ENCODE assay signal across 8 cellular contexts in genomic region chr5:55923177-55923872, GRCh38.
A peak's percentile ranks its signal among the peaks of the same experiment; 100 is the strongest.
DNase-seq lines count a peak whose midpoint lies in the region; TF ChIP-seq lines count a peak whose summit lies in the region.

No MANE protein-coding gene starts in this region.

- H2AK5ac ChIP-seq in H9 (ENCODE audit: insufficient read length, low read length): no peak overlapping the region

- H3K79me2 ChIP-seq in H9 (ENCODE audit: insufficient read depth, low read length): no peaks in the 10 kb centered on the region

- H3K14ac ChIP-seq in H9 (ENCODE audit: insufficient read depth, low read length): no peak overlapping the region

- H3K27ac Mint-ChIP-seq in H9: no peak overlapping the region; a peak in 1 of 7 replicates
- peak overlapping the region; percentile 85 for H3K27ac Mint-ChIP-seq in activated T-helper 2 cell treated with anti-CD3 and anti-CD28 coated beads, Interferon-gamma antibody, Interleukin-2, Interleukin-4, amounts not matched to agents 10 μg/mL and 5 μg/mL and 100 μg/mL, durations not matched to agents 14 hours and 24 hours and 36 hours

- H2BK120ac ChIP-seq in H9 (ENCODE audit: low read depth, low read length, poor library complexity, severe bottlenecking): no peak overlapping the region

- no peak overlapping the region for H2BK5ac ChIP-seq in H9 (ENCODE audit: insufficient read length, low read length)

- no peak overlapping the region for H3K4me3 ChIP-seq in BE2C (ENCODE audit: low read depth, low read length)

- WGBS in H9 (ENCODE audit: extremely low coverage, insufficient read length, low lambda C conversion rate): no CpG with 5 or more reads among the region's 18 CpGs

- H3K9ac ChIP-seq in H9 (ENCODE audit: extremely low read depth, insufficient read length, low read length): no peak overlapping the region

- intact Hi-C loops in activated T-helper 2 cell treated with anti-CD3 and anti-CD28 coated beads, Interferon-gamma antibody, Interleukin-2, Interleukin-4, amounts not matched to agents 10 μg/mL and 5 μg/mL and 100 μg/mL, durations not matched to agents 14 hours and 24 hours and 36 hours (cut with micrococcal nuclease): no loop called here

- H3K9me3 ChIP-seq in H9 (ENCODE audit: control insufficient read depth, low read depth, low read length) (no peaks in the 10 kb centered on the region), BE2C (no peaks in the 10 kb centered on the region)

- peaks cover 11 to 13% of the 10 kb centered on the region in 2 experiments; a peak in 3 of 4 replicates for H3K4me1 Mint-ChIP-seq in H9
- peaks cover 33% of the 10 kb centered on the region for H3K4me1 Mint-ChIP-seq in activated T-helper 2 cell treated with anti-CD3 and anti-CD28 coated beads, Interferon-gamma antibody, Interleukin-2, Interleukin-4, amounts not matched to agents 10 μg/mL and 5 μg/mL and 100 μg/mL, durations not matched to agents 14 hours and 24 hours and 36 hours (ENCODE audit: low read depth)

- no peak overlapping the region for H3K23ac ChIP-seq in H9 (ENCODE audit: insufficient read length, low read depth, low read length)

- H4K8ac ChIP-seq in H9 (replicated peaks; ENCODE audit: insufficient read length, low read depth, low read length): no peak overlapping the region

- no peak overlapping the region for H2BK20ac ChIP-seq in H9 (ENCODE audit: low read depth, low read length, poor library complexity, severe bottlenecking)

- no peak overlapping the region for H3K4me2 ChIP-seq in H9 (ENCODE audit: insufficient read depth, insufficient read length, low read length)

- H3K27me3 ChIP-seq in H9 (ENCODE audit: insufficient read depth, low read length) (no peaks in the 10 kb centered on the region), BE2C (no peaks in the 10 kb centered on the region)

- TF ChIP-seq CTCF in H9 (conservative IDR thresholded peaks at IDR 0.05): no peak
- no peak for TF ChIP-seq CTCF in BE2C (IDR thresholded peaks at IDR 0.05; ENCODE audit: low read depth, low read length)

- H3K36me3 Mint-ChIP-seq in H9 (ENCODE audit: insufficient read depth in 1 of 3, low read depth in 3 of 3): no peaks in the 10 kb centered on the region
- H3K36me3 Mint-ChIP-seq in activated T-helper 2 cell treated with anti-CD3 and anti-CD28 coated beads, Interferon-gamma antibody, Interleukin-2, Interleukin-4, amounts not matched to agents 10 μg/mL and 5 μg/mL and 100 μg/mL, durations not matched to agents 14 hours and 24 hours and 36 hours (ENCODE audit: low read depth): no peaks in the 10 kb centered on the region

- no peaks in the 10 kb centered on the region for H3K27me3 Mint-ChIP-seq in H9 (ENCODE audit: low read depth)
- no peaks in the 10 kb centered on the region for H3K27me3 Mint-ChIP-seq in activated T-helper 2 cell treated with anti-CD3 and anti-CD28 coated beads, Interferon-gamma antibody, Interleukin-2, Interleukin-4, amounts not matched to agents 10 μg/mL and 5 μg/mL and 100 μg/mL, durations not matched to agents 14 hours and 24 hours and 36 hours (ENCODE audit: low read depth)

- H2BK12ac ChIP-seq in H9 (ENCODE audit: insufficient read length, low read depth, low read length): no peak overlapping the region

- H3K4me1 ChIP-seq in H9 (ENCODE audit: insufficient read depth, low read length): no peaks in the 10 kb centered on the region
- no peaks in the 10 kb centered on the region for H3K4me1 ChIP-seq in BE2C

- DNase-seq in Ammon's horn (ENCODE audit: low spot score) (peak; percentile 28), H9 (peak; percentile 65), medulla oblongata (ENCODE audit: extremely low spot score) (peak; percentile 60), kidney glomerular epithelial cell (lab: John Stamatoyannopoulos, UW) (no peak), AG08396 (ENCODE audit: low spot score) (no peak), RKO (ENCODE audit: low spot score) (no peak), BE2C (no peak)
- no peak for DNase-seq in activated T-helper 2 cell treated with anti-CD3 and anti-CD28 coated beads, Interferon-gamma antibody, Interleukin-2, Interleukin-4, amounts not matched to agents 10 μg/mL and 5 μg/mL and 100 μg/mL, durations not matched to agents 14 hours and 24 hours and 36 hours (ENCODE audit: low spot score)

- no peak overlapping the region for H4K91ac ChIP-seq in H9 (ENCODE audit: insufficient read length, low read depth, low read length)

- no peak overlapping the region for H2BK15ac ChIP-seq in H9 (ENCODE audit: low read depth, low read length)

- H4K5ac ChIP-seq in H9 (ENCODE audit: insufficient read length, low read depth, low read length): no peak overlapping the region

- H4K20me1 ChIP-seq in H9 (ENCODE audit: control insufficient read depth, insufficient read depth, insufficient read length): no peaks in the 10 kb centered on the region

- H3T11ph ChIP-seq in H9 (ENCODE audit: low read length): no peak overlapping the region

- no peaks in the 10 kb centered on the region for H3K79me1 ChIP-seq in H9 (ENCODE audit: insufficient read depth, low read depth, low read length, poor library complexity, severe bottlenecking)

- H2AFZ ChIP-seq in H9 (ENCODE audit: low read length): no peak overlapping the region

- H3K27ac ChIP-seq in H9 (ENCODE audit: insufficient read length, low read depth, low read length): no peak overlapping the region

- no peak overlapping the region for H3K4me3 Mint-ChIP-seq in H9
- peak overlapping the region; percentile 90 for H3K4me3 Mint-ChIP-seq in activated T-helper 2 cell treated with anti-CD3 and anti-CD28 coated beads, Interferon-gamma antibody, Interleukin-2, Interleukin-4, amounts not matched to agents 10 μg/mL and 5 μg/mL and 100 μg/mL, durations not matched to agents 14 hours and 24 hours and 36 hours (ENCODE audit: low read depth)

- no peaks in the 10 kb centered on the region for H3K23me2 ChIP-seq in H9 (ENCODE audit: insufficient read length, low read depth, low read length, poor library complexity, severe bottlenecking)

- no peaks in the 10 kb centered on the region for H3K9me3 Mint-ChIP-seq in H9
- no peaks in the 10 kb centered on the region for H3K9me3 Mint-ChIP-seq in activated T-helper 2 cell treated with anti-CD3 and anti-CD28 coated beads, Interferon-gamma antibody, Interleukin-2, Interleukin-4, amounts not matched to agents 10 μg/mL and 5 μg/mL and 100 μg/mL, durations not matched to agents 14 hours and 24 hours and 36 hours

- H3K18ac ChIP-seq in H9 (ENCODE audit: insufficient read length, low read depth, low read length): no peak overlapping the region

- no peak overlapping the region for H3K4ac ChIP-seq in H9 (ENCODE audit: low read depth, low read length)

- no peaks in the 10 kb centered on the region for H3K36me3 ChIP-seq in BE2C

- H3K56ac ChIP-seq in H9 (ENCODE audit: insufficient read length, low read depth, low read length): no peak overlapping the region

Comparison
In these comparisons a context has a peak if more than half of its experiments do, and no peak if none do; other contexts are left out.
1. DNase-seq: peak in Ammon's horn (single experiment), H9 (single experiment) and medulla oblongata (single experiment); none in activated T-helper 2 cell treated with anti-CD3 and anti-CD28 coated beads, Interferon-gamma antibody, Interleukin-2, Interleukin-4, amounts not matched to agents 10 μg/mL and 5 μg/mL and 100 μg/mL, durations not matched to agents 14 hours and 24 hours and 36 hours (single experiment), kidney glomerular epithelial cell (single experiment), AG08396 (single experiment), RKO (single experiment) and BE2C (single experiment).